ENCODE assay signal across 2 cellular contexts in genomic region chr5:55649963-55650362, GRCh38.
TF ChIP-seq lines count a peak whose summit lies in the region.

No MANE protein-coding gene starts in this region.

TF ChIP-seq in SK-N-SH treated with all-trans-retinoic acid at 6 μM for 48 hours, 23 proteins besides CTCF, POLR2A, EP300 and RAD21 (continued from another document):
- TF ChIP-seq CSRNP3 (CRISPR knock-in tag; IDR thresholded peaks at IDR 0.05) = no peak
- no peak for TF ChIP-seq ZFP3 (CRISPR knock-in tag; IDR thresholded peaks at IDR 0.05)
- no peak for TF ChIP-seq ISL1 (CRISPR knock-in tag; IDR thresholded peaks at IDR 0.05)
TF ChIP-seq in SK-N-SH treated with all-trans-retinoic acid at 6 μM for 48 hours: peak in this region for 0.

TF ChIP-seq in GM23338, 12 proteins besides CTCF, POLR2A, EP300 and RAD21 (continued from another document):
- TF ChIP-seq REST (IDR thresholded peaks at IDR 0.05; ENCODE audit: unreplicated experiment) (no peak), NANOG (IDR thresholded peaks at IDR 0.05; ENCODE audit: borderline replicate concordance) (no peak), ZNF331 (CRISPR knock-in tag; IDR thresholded peaks at IDR 0.05; ENCODE audit: low read depth) (no peak), POLR2AphosphoS5 (IDR thresholded peaks at IDR 0.05; ENCODE audit: low read depth) (no peak), STAT1 (IDR thresholded peaks at IDR 0.05; ENCODE audit: unreplicated experiment) (no peak), EZH2 (IDR thresholded peaks at IDR 0.05; ENCODE audit: low read depth, unreplicated experiment) (no peak), ZNF462 (CRISPR knock-in tag; IDR thresholded peaks at IDR 0.05) (no peak), ETS1 (IDR thresholded peaks at IDR 0.05) (no peak), CREB1 (CRISPR knock-in tag; IDR thresholded peaks at IDR 0.05; ENCODE audit: low read depth) (no peak)
